ENCODE assay signal across 18 cellular contexts in the genomic region with DNA sequence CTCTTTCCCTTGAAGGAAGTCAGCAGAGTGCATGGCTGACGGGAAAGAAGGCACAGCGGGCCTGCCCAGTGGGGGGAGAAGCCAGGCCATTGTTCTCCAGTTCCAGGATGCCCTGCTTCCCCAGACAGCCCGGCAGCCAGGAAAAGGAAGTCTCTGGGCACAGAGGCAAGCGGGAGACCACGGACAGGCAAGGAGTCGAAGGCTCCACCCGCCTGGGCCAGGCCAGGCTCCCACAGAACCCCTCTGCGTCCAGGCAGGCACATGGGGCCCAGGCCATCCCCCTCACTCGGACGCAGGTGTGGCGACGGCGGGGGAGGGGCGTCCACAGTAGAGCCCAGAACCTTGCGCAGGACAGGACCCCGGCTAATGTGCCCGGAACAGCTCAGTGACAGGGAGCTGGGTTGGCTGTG. TPM values are rescaled to one million over a fixed set of nuclear protein-coding genes. Genes with fewer than 3 reads are reported as not detected.
A peak's percentile ranks its signal among the peaks of the same experiment; 100 is the strongest.
DNase-seq lines count a peak whose midpoint lies in the region; ATAC-seq, FAIRE-seq and TF ChIP-seq lines count a peak whose summit lies in the region.
"Had no signal": no experiment of that assay in that cellular context is flagged by ENCODE, and none has a peak within 500 bp of the region (broad histone marks: within the 10 kb centered on the region; RNA-seq: fewer than 3 reads in every experiment).

No MANE protein-coding gene starts in this region.

- POLR2A ChIA-PET in A673 (lab: Charles Lee; ENCODE audit: low non-redundant PET), result no interaction called here

- H3K79me1 ChIP-seq in neuronal stem cell (ENCODE audit: low read depth, low read length), result peaks cover 11% of the 10 kb centered on the region

- DNase-seq in A673 (ENCODE audit: low spot score), result peak; percentile 23
- peak; percentile 41 for DNase-seq in UCSD-AML1 (lab: John Stamatoyannopoulos, UW; ENCODE audit: unreplicated experiment)
- peak; percentile 63 for DNase-seq in Right ventricle myocardium superior
- DNase-seq in neuronal stem cell (ENCODE audit: low spot score), result no peak
- DNase-seq in NOMO-1 (lab: John Stamatoyannopoulos, UW; ENCODE audit: unreplicated experiment in 2 of 2), result no peak
- DNase-seq in GM12891 (ENCODE audit: insufficient read length, low spot score), result no peak
- DNase-seq: activated naive CD8-positive, alpha-beta T cell treated with anti-CD3 and anti-CD28 coated beads for 36 hours; effector memory CD8-positive, alpha-beta T cell; hippocampal formation; Kasumi-1; NCI-H2171; T-helper 2 cell had no signal

- H3K4me1 ChIP-seq in A673 (ENCODE audit: insufficient read depth, low read length, poor library complexity, severe bottlenecking) (peaks cover 35% of the 10 kb centered on the region), neuronal stem cell (ENCODE audit: control insufficient read depth in 2 of 2, insufficient read depth in 1 of 2, low read depth in 1 of 2, low read length in 2 of 2) (peaks cover 33% of the 10 kb centered on the region in 2 donors)

- H3K36me3 ChIP-seq in A673 (ENCODE audit: insufficient read depth, low read length, poor library complexity, severe bottlenecking) (no peaks in the 10 kb centered on the region), neuronal stem cell (replicated peaks in 1 of 2; ENCODE audit: control insufficient read depth in 2 of 2, insufficient read depth in 2 of 2, low read length in 2 of 2) (peaks cover 4 to 6% of the 10 kb centered on the region in 2 donors)
- H3K36me3 ChIP-seq: thoracic aorta had no signal

- no CpG with 5 or more reads among the region's 17 CpGs for WGBS in neuronal stem cell (ENCODE audit: extremely low coverage in 2 of 2, insufficient read length in 2 of 2, insufficient replicate concordance in 1 of 2), 2 donors

- H3K9me3 ChIP-seq in A673 (ENCODE audit: low read depth, low read length, poor library complexity, severe bottlenecking), result no peaks in the 10 kb centered on the region
- no peaks in the 10 kb centered on the region for H3K9me3 ChIP-seq in neuronal stem cell (replicated peaks in 1 of 2; ENCODE audit: control insufficient read depth in 2 of 2, insufficient read depth in 1 of 2, low read depth in 1 of 2, low read length in 2 of 2)
- H3K9me3 ChIP-seq: thoracic aorta had no signal

- intact Hi-C loops in A673 (cut with micrococcal nuclease; ENCODE audit: unreplicated experiment), result no loop called here
- intact Hi-C loops in Right ventricle myocardium superior (cut with DNase I), result no loop called here

- no peak for TF ChIP-seq POLR2A in GM12891 (IDR thresholded peaks at IDR 0.05; ENCODE audit: low read depth, low read length)

- peak overlapping the region; percentile 4 for H3K4ac ChIP-seq in neuronal stem cell (ENCODE audit: low read length)

- BruUV-seq in A673 (replicated peaks; lab: Mats Ljungman, UMichigan), result no TSS peak

- H2BK120ac ChIP-seq in neuronal stem cell (ENCODE audit: low read depth, low read length), result no peak overlapping the region

- peak overlapping the region; percentile 60 for H3K23ac ChIP-seq in neuronal stem cell (ENCODE audit: low read depth, low read length, poor library complexity)

- no peak overlapping the region for H2BK5ac ChIP-seq in neuronal stem cell (ENCODE audit: low read length)

- H3K27ac ChIP-seq in A673 (ENCODE audit: low read depth, low read length, poor library complexity, severe bottlenecking), result peak overlapping the region; percentile 57
- H3K27ac ChIP-seq in neuronal stem cell (replicated peaks; ENCODE audit: low read length), result no peak overlapping the region

- H3K9ac ChIP-seq in neuronal stem cell (ENCODE audit: low read depth, low read length, poor library complexity), result peak overlapping the region; percentile 14

- H3K27me3 ChIP-seq in A673 (replicated peaks; ENCODE audit: insufficient read depth, low read depth, low read length, poor library complexity) (no peaks in the 10 kb centered on the region), neuronal stem cell (ENCODE audit: control insufficient read depth in 3 of 3, insufficient read depth in 3 of 3, low read depth in 1 of 3, low read length in 3 of 3) (no peaks in the 10 kb centered on the region)

- peak overlapping the region; percentile 80 for H2BK12ac ChIP-seq in neuronal stem cell (ENCODE audit: low read length)

- no peak for TF ChIP-seq CTCF in A673 (conservative IDR thresholded peaks at IDR 0.05; ENCODE audit: low read depth, low read length)

- no peak overlapping the region for H2AFZ ChIP-seq in neuronal stem cell (ENCODE audit: low read length)

- H2BK15ac ChIP-seq in neuronal stem cell (ENCODE audit: low read length), result peak overlapping the region; percentile 47

- H3K4me3 ChIP-seq in A673 (ENCODE audit: low read depth, low read length, poor library complexity, severe bottlenecking) (no peak overlapping the region), neuronal stem cell (ENCODE audit: low read length in 2 of 2) (no peak overlapping the region)
- H3K4me3 ChIP-seq: thoracic aorta had no signal

- peak overlapping the region; percentile 77 for H3K14ac ChIP-seq in neuronal stem cell (ENCODE audit: low read length)

- CTCF ChIA-PET in A673 (lab: Charles Lee), result no interaction called here

- H2AK5ac ChIP-seq in neuronal stem cell (ENCODE audit: low read depth, low read length), result peak overlapping the region; percentile 44

- no peak overlapping the region for H3K4me2 ChIP-seq in neuronal stem cell (ENCODE audit: insufficient read depth, low read length, poor library complexity, severe bottlenecking)

- no peak overlapping the region for H4K8ac ChIP-seq in neuronal stem cell (ENCODE audit: low read depth, low read length)

- no peak overlapping the region for H4K91ac ChIP-seq in neuronal stem cell (ENCODE audit: low read depth, low read length, poor library complexity)

- no peak for ATAC-seq in Right ventricle myocardium superior (ENCODE audit: poor library complexity)
- ATAC-seq in GM21381 (IDR thresholded peaks at IDR 0.05; ENCODE audit: unreplicated experiment), result no peak
- ATAC-seq in HG03571 (IDR thresholded peaks at IDR 0.05; ENCODE audit: unreplicated experiment), result no peak
- ATAC-seq: effector memory CD8-positive, alpha-beta T cell; HCT116 had no signal

- no peak for FAIRE-seq in GM12891 (lab: Jason Lieb, UNC)
- FAIRE-seq: D721Med had no signal

- H3K18ac ChIP-seq in neuronal stem cell (ENCODE audit: low read length), result peak overlapping the region; percentile 98

TF ChIP-seq in GM12891, 5 proteins besides CTCF, POLR2A, EP300 and RAD21:
- no peak for TF ChIP-seq PAX5 (IDR thresholded peaks at IDR 0.05; ENCODE audit: insufficient read depth, low read length, severe bottlenecking)
- no peak for TF ChIP-seq POLR2AphosphoS5 (IDR thresholded peaks at IDR 0.05; ENCODE audit: low read depth, low read length)
- no peak for TF ChIP-seq TAF1 (IDR thresholded peaks at IDR 0.05; ENCODE audit: low read depth, low read length)

RNA-seq across cellular contexts. Expression of gene GPR146, which starts 8.7 kb away (rescaled TPM):
- 0.95 and 2.4 TPM in 2 replicates for total RNA-seq in A673 (2021)
- 26.3 TPM for total RNA-seq in Right ventricle myocardium superior
- polyA plus RNA-seq in neuronal stem cell (2013, experiment 1 of 2), result 1.7 TPM
- 1.5 TPM for polyA plus RNA-seq in neuronal stem cell (2013, experiment 2 of 2)
- 3.0 TPM for polyA plus RNA-seq in GM12891 (2012; ENCODE audit: low read depth, missing spikeins)

RNA-seq across cellular contexts. Expression of gene GPER1, which starts 34.9 kb away (rescaled TPM):
- total RNA-seq in A673 (2021), result 0.37 and 0.63 TPM in 2 replicates
- total RNA-seq in Right ventricle myocardium superior, result 2.5 TPM
- polyA plus RNA-seq in neuronal stem cell (2013, experiment 1 of 2), result 0.63 TPM
- polyA plus RNA-seq in neuronal stem cell (2013, experiment 2 of 2), result 0.66 TPM
- 6.5 TPM for polyA plus RNA-seq in GM12891 (2012; ENCODE audit: low read depth, missing spikeins)
- total RNA-seq: activated CD8-positive, alpha-beta memory T cell treated with anti-CD3 and anti-CD28 coated beads for 36 hours had no signal

Comparison
In these comparisons a context has a peak if more than half of its experiments do, and no peak if none do; other contexts are left out.
1. DNase-seq: peak in A673 (single experiment), UCSD-AML1 (single experiment) and Right ventricle myocardium superior (single experiment); none in neuronal stem cell (single experiment), NOMO-1 (0 of 2) and GM12891 (single experiment).